18 cellular contexts compared by ENCODE assay signal in genomic region chr18:44701227-44701626, GRCh38. TPM values are rescaled to one million over a fixed set of nuclear protein-coding genes. Genes with fewer than 3 reads are reported as not detected.
A peak's percentile ranks its signal among the peaks of the same experiment; 100 is the strongest.
DNase-seq lines count a peak whose midpoint lies in the region; ATAC-seq and TF ChIP-seq lines count a peak whose summit lies in the region.
"Had no signal": no experiment of that assay in that cellular context is flagged by ENCODE, and none has a peak within 500 bp of the region (broad histone marks: within the 10 kb centered on the region; RNA-seq: fewer than 3 reads in every experiment).

No MANE protein-coding gene starts in this region.

- intact Hi-C loops in breast epithelium (cut with DNase I; ENCODE audit: low total_unique reads) (no loop called here), MCF 10A (cut with micrococcal nuclease) (no loop called here), tibial artery (cut with DNase I; ENCODE audit: low total_unique reads) (no loop called here)

- H3K27me3 ChIP-seq in breast epithelium (no peaks in the 10 kb centered on the region), tibial artery (no peaks in the 10 kb centered on the region)
- H3K27me3 ChIP-seq: adrenal gland, suprapubic skin had no signal

- H3K4me3 Mint-ChIP-seq in MCF 10A (ENCODE audit: unreplicated experiment) (no peak overlapping the region), endothelial cell (ENCODE audit: unreplicated experiment) (peak overlapping the region; percentile 86), naive B cell (peak overlapping the region in 2 of 8 donors; percentile 34 to 44)
- peak overlapping the region in 1 of 2 donors; percentile 0 for H3K4me3 Mint-ChIP-seq in activated T-cell treated with anti-CD3 and anti-CD28 coated beads, Interleukin-2, amount 50 U/mL, for 72 hours
- H3K4me3 Mint-ChIP-seq: activated T-cell treated with anti-CD3 and anti-CD28 coated beads, Interleukin-2, amount 50 U/mL, for 4 hours; H9 had no signal

- POLR2A ChIA-PET in MCF 10A (lab: Yijun Ruan, JAX) = interaction anchor here (0.9 kb wide), 1 partner anchor 33 kb away, joined by 4 read pairs; no protein-coding TSS in a partner anchor

- H3K27ac ChIP-seq in breast epithelium (peak overlapping the region; percentile 72 to 83), tibial artery (peak overlapping the region; percentile 75 to 76)
- H3K27ac ChIP-seq: A549, suprapubic skin had no signal

- ATAC-seq in naive B cell (ENCODE audit: low read depth in 2 of 2) = no peak
- no peak for ATAC-seq in activated T-cell treated with anti-CD3 and anti-CD28 coated beads, Interleukin-2, amount 50 U/mL, for 72 hours (replicated peaks in 1 of 2)
- ATAC-seq: A549 had no signal

- H3K9me3 ChIP-seq in breast epithelium (no peaks in the 10 kb centered on the region), tibial artery (no peaks in the 10 kb centered on the region)
- H3K9me3 ChIP-seq: A549, adrenal gland, suprapubic skin had no signal

- DNase-seq in breast epithelium (ENCODE audit: low spot score in 2 of 2) (no peak), MCF 10A (ENCODE audit: unreplicated experiment) (no peak), endothelial cell (ENCODE audit: low spot score) (peak; percentile 22), naive B cell (no peak), tibial artery (no peak), SKM-1 (lab: John Stamatoyannopoulos, UW; ENCODE audit: unreplicated experiment) (no peak)
- DNase-seq in activated T-cell treated with anti-CD3 and anti-CD28 coated beads, Interleukin-2, amount 50 U/mL, for 72 hours = no peak
- DNase-seq in activated CD8-positive, alpha-beta memory T cell treated with anti-CD3 and anti-CD28 coated beads for 24 hours = no peak
- DNase-seq: activated CD4-positive, alpha-beta T cell treated with anti-CD3 and anti-CD28 coated beads for 1 hour; activated T-cell treated with anti-CD3 and anti-CD28 coated beads, Interleukin-2, amount 50 U/mL, for 4 hours; adrenal gland; COR-L47; dermis blood vessel endothelial cell; H9; NCI-H2171 treated with DMSO at 0.1 percent for 48 hours had no signal

- peaks cover 3 to 4% of the 10 kb centered on the region in 2 donors for H3K4me1 ChIP-seq in breast epithelium
- H3K4me1 ChIP-seq in tibial artery = peaks cover 0 to 93% (median 42%) of the 10 kb centered on the region in 4 donors
- H3K4me1 ChIP-seq: A549 had no signal

- TF ChIP-seq CTCF in breast epithelium (IDR thresholded peaks at IDR 0.05) = no peak
- no peak for TF ChIP-seq CTCF in MCF 10A (IDR thresholded peaks at IDR 0.05; ENCODE audit: unreplicated experiment)
- no peak for TF ChIP-seq CTCF in endothelial cell (IDR thresholded peaks at IDR 0.05; ENCODE audit: unreplicated experiment)
- TF ChIP-seq CTCF in tibial artery (IDR thresholded peaks at IDR 0.05) = no peak

- H3K36me3 Mint-ChIP-seq in MCF 10A (ENCODE audit: insufficient read depth, unreplicated experiment) = no peaks in the 10 kb centered on the region
- H3K36me3 Mint-ChIP-seq in endothelial cell (ENCODE audit: low read depth, unreplicated experiment) = peaks cover 38% of the 10 kb centered on the region
- peaks cover 18 to 23% of the 10 kb centered on the region in 2 donors for H3K36me3 Mint-ChIP-seq in naive B cell
- H3K36me3 Mint-ChIP-seq in activated T-cell treated with anti-CD3 and anti-CD28 coated beads, Interleukin-2, amount 50 U/mL, for 72 hours (ENCODE audit: insufficient read depth in 2 of 2) = peaks cover 0 to 4% of the 10 kb centered on the region in 2 donors

- no TSS peak for BruUV-seq in MCF 10A (replicated peaks; lab: Mats Ljungman, UMichigan)

- H3K36me3 ChIP-seq in breast epithelium (no peaks in the 10 kb centered on the region), tibial artery (peaks cover 0 to 5% (median 0%) of the 10 kb centered on the region in 3 donors)
- H3K36me3 ChIP-seq: adrenal gland, suprapubic skin had no signal

- H3K4me3 ChIP-seq in breast epithelium (peak overlapping the region in 2 of 3 donors; percentile 22 to 52), tibial artery (no peak overlapping the region)
- H3K4me3 ChIP-seq: A549, skin epidermis, suprapubic skin had no signal

- no peak overlapping the region for H3K27ac Mint-ChIP-seq in MCF 10A (ENCODE audit: low read depth, unreplicated experiment)
- H3K27ac Mint-ChIP-seq in endothelial cell (ENCODE audit: unreplicated experiment) = peak overlapping the region; percentile 89
- H3K27ac Mint-ChIP-seq in naive B cell = peak overlapping the region in 4 of 6 donors; percentile 22 to 90 (median 73)
- H3K27ac Mint-ChIP-seq in activated T-cell treated with anti-CD3 and anti-CD28 coated beads, Interleukin-2, amount 50 U/mL, for 72 hours = no peak overlapping the region
- H3K27ac Mint-ChIP-seq: H9 had no signal

- H3K27me3 Mint-ChIP-seq in MCF 10A (ENCODE audit: insufficient read depth, unreplicated experiment) (no peaks in the 10 kb centered on the region), endothelial cell (ENCODE audit: unreplicated experiment) (peaks cover 3% of the 10 kb centered on the region), naive B cell (no peaks in the 10 kb centered on the region)
- peaks cover 18% of the 10 kb centered on the region for H3K27me3 Mint-ChIP-seq in activated T-cell treated with anti-CD3 and anti-CD28 coated beads, Interleukin-2, amount 50 U/mL, for 72 hours (ENCODE audit: low read depth)

- H3K9me3 Mint-ChIP-seq in MCF 10A (ENCODE audit: unreplicated experiment) (no peaks in the 10 kb centered on the region), endothelial cell (ENCODE audit: unreplicated experiment) (no peaks in the 10 kb centered on the region), naive B cell (no peaks in the 10 kb centered on the region)
- no peaks in the 10 kb centered on the region for H3K9me3 Mint-ChIP-seq in activated T-cell treated with anti-CD3 and anti-CD28 coated beads, Interleukin-2, amount 50 U/mL, for 72 hours
- H3K9me3 Mint-ChIP-seq: activated T-cell treated with anti-CD3 and anti-CD28 coated beads, Interleukin-2, amount 50 U/mL, for 4 hours; H9 had no signal

- H3K4me1 Mint-ChIP-seq in MCF 10A (ENCODE audit: insufficient read depth, unreplicated experiment) = peaks cover 18% of the 10 kb centered on the region
- peaks cover 50% of the 10 kb centered on the region for H3K4me1 Mint-ChIP-seq in endothelial cell (ENCODE audit: unreplicated experiment)
- H3K4me1 Mint-ChIP-seq in naive B cell = peaks cover 40 to 66% (median 65%) of the 10 kb centered on the region in 3 donors
- H3K4me1 Mint-ChIP-seq in activated T-cell treated with anti-CD3 and anti-CD28 coated beads, Interleukin-2, amount 50 U/mL, for 72 hours (ENCODE audit: low read depth) = peaks cover 32% of the 10 kb centered on the region

- TF ChIP-seq POLR2A in breast epithelium (IDR thresholded peaks at IDR 0.05) = no peak

- CTCF ChIA-PET in MCF 10A (lab: Yijun Ruan, JAX) = interaction anchor here (0.5 to 0.6 kb wide), 2 partner anchors 344 to 570 kb away, joined by 3 read pairs; no protein-coding TSS in a partner anchor

RNA-seq across cellular contexts. Expression of gene SETBP1, which starts 20.5 kb away (rescaled TPM):
- total RNA-seq in breast epithelium = 10 to 100 TPM; 26.2 to 40.1 (median 37.0) TPM
- total RNA-seq in MCF 10A (2022) = 4.8 and 4.9 TPM in 2 replicates
- total RNA-seq in endothelial cell (ENCODE audit: unreplicated experiment) = 131 TPM
- 10 to 100 TPM in 3 of 6 donors, 1 to 10 TPM in 3; 6.0 to 20.2 (median 10.0) TPM for polyA plus RNA-seq in naive B cell (ENCODE audit: low read depth in 6 of 6)
- total RNA-seq in activated T-cell treated with anti-CD3 and anti-CD28 coated beads, Interleukin-2, amount 50 U/mL, for 72 hours = 10 to 100 TPM in 1 of 2 donors, 1 to 10 TPM in 1; 3.8 to 13.8 TPM

Comparison
In these comparisons a context has a peak if more than half of its experiments do, and no peak if none do; other contexts are left out.
1. H3K4me3 ChIP-seq: peak in breast epithelium (2 of 3); none in tibial artery (0 of 2).
2. H3K27ac Mint-ChIP-seq: peak in endothelial cell (single experiment) and naive B cell (4 of 6); none in MCF 10A (single experiment) and activated T-cell treated with anti-CD3 and anti-CD28 coated beads, Interleukin-2, amount 50 U/mL, for 72 hours (single experiment).